In the genomic region with DNA sequence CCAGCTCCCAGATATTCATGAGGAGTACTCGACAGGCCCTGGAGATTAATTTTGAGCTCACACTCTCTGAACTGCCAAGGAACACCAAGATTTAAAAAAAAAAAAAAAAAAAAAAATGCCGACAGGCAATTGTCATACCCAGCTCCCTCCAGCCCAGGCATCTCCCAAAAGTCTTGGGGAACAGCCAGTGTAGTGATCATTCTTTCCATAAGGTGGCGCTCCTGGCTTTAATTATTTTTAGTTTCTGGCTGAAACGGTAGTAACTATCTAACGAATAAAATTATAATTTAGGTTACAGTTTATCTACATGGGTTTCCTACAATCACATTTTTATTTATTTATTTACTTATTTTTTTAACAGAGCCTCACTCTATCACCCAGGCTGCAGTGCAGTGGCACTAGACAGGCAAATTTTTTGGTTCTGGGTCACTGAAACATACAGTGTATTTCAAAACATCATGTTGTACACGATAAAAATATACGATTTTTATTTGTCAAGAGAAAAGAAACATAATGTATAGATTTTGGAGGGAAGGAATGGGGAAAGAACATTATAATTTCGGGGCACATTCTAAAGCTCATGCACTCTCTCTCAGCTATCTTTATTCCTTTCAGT, we compare ENCODE assay signal across 8 cellular contexts.
DNase-seq lines count a peak whose midpoint lies in the region; ATAC-seq and TF ChIP-seq lines count a peak whose summit lies in the region.

No MANE protein-coding gene starts in this region.

- H3K9me3 Mint-ChIP-seq in nephron: no peaks in the 10 kb centered on the region

- H2AK9ac ChIP-seq in IMR-90 (replicated peaks; ENCODE audit: low read depth, low read length, poor library complexity): no peak overlapping the region

- no CpG with 5 or more reads among the region's 8 CpGs for WGBS in IMR-90 (ENCODE audit: extremely low coverage in 2 of 2, insufficient read length in 1 of 2), 2 experiments

- 0 out of 2 replicates have a peak overlapping the region, but pooled peaks have one; percentile 22 for H3K27ac ChIP-seq in IMR-90 (ENCODE audit: insufficient read depth, low read length)
- no peak overlapping the region for H3K27ac ChIP-seq in SK-N-MC

- no peaks in the 10 kb centered on the region; the same call in 1 of the 2 replicates for H3K27me3 ChIP-seq in IMR-90 (ENCODE audit: control insufficient read depth, insufficient read depth, low read length)

- 0 out of 2 replicates have a peak, but pooled peaks cover 2% of the 10 kb centered on the region for H3K9me1 ChIP-seq in IMR-90 (ENCODE audit: insufficient read depth, low read length)

- peaks cover 4% of the 10 kb centered on the region for H3K27me3 Mint-ChIP-seq in nephron (ENCODE audit: low read depth)

- H3K9ac ChIP-seq in IMR-90 (ENCODE audit: low read depth, low read length) (no peak overlapping the region), SK-N-MC (ENCODE audit: insufficient read length) (no peak overlapping the region)

- dilution Hi-C loops in IMR-90 (cut with HindIII; ENCODE audit: low sequenced_read_pairs, unreplicated experiment): no loop called here

- H3K4ac ChIP-seq in IMR-90 (ENCODE audit: low read depth, low read length): no peak overlapping the region

- H4K5ac ChIP-seq in IMR-90 (ENCODE audit: low read depth, low read length): peak overlapping the region; percentile 64; the same call in 1 of the 2 replicates

- H2BK5ac ChIP-seq in IMR-90 (ENCODE audit: low read depth, low read length, poor library complexity, severe bottlenecking): no peak overlapping the region

- no peaks in the 10 kb centered on the region for H3K79me1 ChIP-seq in IMR-90 (ENCODE audit: low read depth in 1 of 2, low read length in 2 of 2)

- no peak overlapping the region for H3K4me3 Mint-ChIP-seq in nephron

- no peak overlapping the region for H2AK5ac ChIP-seq in IMR-90 (ENCODE audit: low read depth, low read length)

- no peak overlapping the region for H3K56ac ChIP-seq in IMR-90 (ENCODE audit: extremely low read depth, insufficient read depth, low read length)

- TF ChIP-seq CTCF in IMR-90 (conservative IDR thresholded peaks at IDR 0.05; ENCODE audit: low read depth, low read length) (peak; percentile 70), nephron (IDR thresholded peaks at IDR 0.05; ENCODE audit: unreplicated experiment in 3 of 3) (peak; percentile 73 to 77 (median 75))

- peak overlapping the region; percentile 10; the same call in 1 of the 2 replicates for H3K18ac ChIP-seq in IMR-90 (ENCODE audit: low read depth, low read length)

- peak overlapping the region; percentile 77 for H2BK120ac ChIP-seq in IMR-90 (ENCODE audit: low read depth, low read length)

- no peak overlapping the region for H2AFZ ChIP-seq in IMR-90 (replicated peaks; ENCODE audit: low read length, poor library complexity)

- H3K9me3 ChIP-seq in IMR-90 (ENCODE audit: control insufficient read depth, insufficient read depth, low read length) (no peaks in the 10 kb centered on the region), SK-N-MC (ENCODE audit: low read depth, low read length) (no peaks in the 10 kb centered on the region)

- 0 out of 2 replicates have a peak overlapping the region, but pooled peaks have one; percentile 52 for H4K91ac ChIP-seq in IMR-90 (ENCODE audit: insufficient read depth, low read depth, low read length)

- no peak overlapping the region for H2BK20ac ChIP-seq in IMR-90 (ENCODE audit: low read depth, low read length)

- H3K36me3 ChIP-seq in IMR-90 (ENCODE audit: control insufficient read depth, insufficient read depth, low read length) (peaks cover 5% of the 10 kb centered on the region), SK-N-MC (ENCODE audit: insufficient read depth, low read length) (no peaks in the 10 kb centered on the region)

- intact Hi-C loops in IMR-90 (cut with micrococcal nuclease): loop anchor here (2.0 to 10.0 kb wide), 4 partner anchors 814 to 1222 kb away; no protein-coding TSS in a partner anchor

- POLR2A ChIA-PET in IMR-90 (lab: Charles Lee; ENCODE audit: unreplicated experiment): interaction anchor here (0.6 kb wide), 2 partner anchors 90 to 1253 kb away, joined by 4 to 21 read pairs; no protein-coding TSS in a partner anchor

- peak; percentile 66 for ATAC-seq in IMR-90 (ENCODE audit: low read depth)
- peak; percentile 49 for ATAC-seq in esophagus mucosa
- ATAC-seq in HG02870 (IDR thresholded peaks at IDR 0.05; ENCODE audit: unreplicated experiment): no peak
- no peak for ATAC-seq in HG02642 (IDR thresholded peaks at IDR 0.05; ENCODE audit: poor library complexity, unreplicated experiment)

- H3K4me1 ChIP-seq in IMR-90 (ENCODE audit: control insufficient read depth, insufficient read depth, low read length): peaks cover 3% of the 10 kb centered on the region; the same call in 1 of the 2 replicates

- peak; percentile 15 to 25 for DNase-seq in NCI-H2081 (lab: John Stamatoyannopoulos, UW)
- DNase-seq in NCI-H2081 treated with DMSO at 0.1 percent for 48 hours (lab: John Stamatoyannopoulos, UW): no peak
- DNase-seq in IMR-90: peak; percentile 50
- DNase-seq in SK-N-MC (ENCODE audit: low read depth, low spot score): peak; percentile 8

- H3K4me2 ChIP-seq in IMR-90 (ENCODE audit: low read depth, low read length): no peak overlapping the region

- in situ Hi-C loops in IMR-90 (cut with MboI; ENCODE audit: low sequenced_read_pairs): loop anchor here (10.0 to 25.0 kb wide), 4 partner anchors 714 to 1657 kb away; no protein-coding TSS in a partner anchor

- no peak overlapping the region for H3K14ac ChIP-seq in IMR-90 (replicated peaks; ENCODE audit: low read depth, low read length)

- CTCF ChIA-PET in IMR-90 (lab: Yijun Ruan, JAX): interaction anchor here (0.6 to 1.9 kb wide), 18 partner anchors 11 to 1221 kb away, joined by 3 to 10 read pairs (median 4); partner anchors contain the start of gene PSMD6

- no peak overlapping the region for H3K27ac Mint-ChIP-seq in nephron

- TF ChIP-seq POLR2A in IMR-90 (IDR thresholded peaks at IDR 0.05; ENCODE audit: low read depth, low read length): no peak

- TF ChIP-seq RAD21 in IMR-90 (IDR thresholded peaks at IDR 0.05; ENCODE audit: low read length): peak; percentile 47

- peak overlapping the region; percentile 62 to 64; a peak in 1 of 4 replicates for H4K8ac ChIP-seq in IMR-90 (ENCODE audit: low read depth in 2 of 2, low read length in 2 of 2)

- no peak overlapping the region; the same call in 2 of the 3 replicates for H2BK15ac ChIP-seq in IMR-90 (ENCODE audit: low read depth, low read length)

- H3K4me3 ChIP-seq in IMR-90 (ENCODE audit: insufficient read depth, low read depth, low read length) (no peak overlapping the region), SK-N-MC (no peak overlapping the region)

- H3K36me3 Mint-ChIP-seq in nephron (ENCODE audit: low read depth): peaks cover 50% of the 10 kb centered on the region

- no peak overlapping the region for H3K23ac ChIP-seq in IMR-90 (ENCODE audit: low read depth, low read length)

- no peaks in the 10 kb centered on the region for H4K20me1 ChIP-seq in IMR-90 (ENCODE audit: insufficient read depth, low read length)

- no TSS peak for BruUV-seq in IMR-90 (replicated peaks; lab: Mats Ljungman, UMichigan)

- H3K4me1 Mint-ChIP-seq in nephron: peaks cover 24% of the 10 kb centered on the region

TF ChIP-seq in IMR-90, 13 proteins besides CTCF, POLR2A, EP300 and RAD21:
- no peak for TF ChIP-seq NFE2L2 (IDR thresholded peaks at IDR 0.05; ENCODE audit: low read depth, low read length)
- TF ChIP-seq SMC3 (IDR thresholded peaks at IDR 0.05; ENCODE audit: low read depth, low read length): peak; percentile 20; the same call in 1 of the 2 replicates
- no peak for TF ChIP-seq FOS (IDR thresholded peaks at IDR 0.05; ENCODE audit: low read depth, low read length)

Comparison
In these comparisons a context has a peak if more than half of its experiments do, and no peak if none do; other contexts are left out.
1. ATAC-seq: peak in IMR-90 (single experiment) and esophagus mucosa (single experiment); none in HG02870 (single experiment) and HG02642 (single experiment).